Comparison of ENCODE assay signal across 1 cellular context in the genomic region with DNA sequence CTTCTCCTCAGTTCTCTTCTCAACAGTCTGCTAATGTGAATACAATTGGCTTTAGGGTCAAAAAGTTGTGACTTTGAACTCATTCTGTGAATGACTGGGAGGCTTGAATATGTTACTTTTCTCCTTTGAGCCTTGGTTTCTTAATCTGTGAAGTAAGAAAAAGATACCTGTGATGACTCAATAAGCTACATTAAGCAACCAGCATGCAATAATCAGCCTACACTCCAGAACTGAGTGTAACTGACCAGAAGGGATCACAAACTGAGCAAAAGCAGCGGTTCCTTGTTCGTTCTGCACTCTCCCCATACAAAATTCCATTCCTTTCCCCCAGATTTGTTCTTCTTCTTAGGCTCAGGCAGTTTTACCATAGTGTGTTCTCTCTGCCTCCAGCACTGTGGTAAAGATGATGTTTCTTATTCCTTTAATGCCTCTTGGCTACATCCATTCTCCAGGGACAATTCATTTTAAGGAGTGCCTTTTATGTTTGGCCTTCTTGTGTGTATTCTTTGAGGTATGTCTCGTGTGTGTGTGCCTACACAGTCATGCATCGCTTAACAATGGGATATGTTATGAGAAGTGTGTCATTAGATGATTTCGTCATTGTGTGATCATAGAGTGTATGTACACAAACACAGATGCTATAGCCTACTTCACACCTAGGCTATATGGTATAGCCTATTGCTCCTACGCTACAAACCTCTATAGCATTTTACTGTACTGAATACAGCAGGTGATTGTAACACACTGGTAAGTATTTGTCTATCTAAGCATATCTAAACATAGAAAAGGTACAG.
TF ChIP-seq lines count a peak whose summit lies in the region.

No MANE protein-coding gene starts in this region.

TF ChIP-seq in WTC11, 78 proteins besides CTCF, POLR2A, EP300 and RAD21 (continued from another document):
- TF ChIP-seq ARID4B (CRISPR knock-in tag; IDR thresholded peaks at IDR 0.05; ENCODE audit: borderline replicate concordance), result no peak
- TF ChIP-seq CREM (CRISPR knock-in tag; IDR thresholded peaks at IDR 0.05), result no peak
- TF ChIP-seq, protein P1, sequence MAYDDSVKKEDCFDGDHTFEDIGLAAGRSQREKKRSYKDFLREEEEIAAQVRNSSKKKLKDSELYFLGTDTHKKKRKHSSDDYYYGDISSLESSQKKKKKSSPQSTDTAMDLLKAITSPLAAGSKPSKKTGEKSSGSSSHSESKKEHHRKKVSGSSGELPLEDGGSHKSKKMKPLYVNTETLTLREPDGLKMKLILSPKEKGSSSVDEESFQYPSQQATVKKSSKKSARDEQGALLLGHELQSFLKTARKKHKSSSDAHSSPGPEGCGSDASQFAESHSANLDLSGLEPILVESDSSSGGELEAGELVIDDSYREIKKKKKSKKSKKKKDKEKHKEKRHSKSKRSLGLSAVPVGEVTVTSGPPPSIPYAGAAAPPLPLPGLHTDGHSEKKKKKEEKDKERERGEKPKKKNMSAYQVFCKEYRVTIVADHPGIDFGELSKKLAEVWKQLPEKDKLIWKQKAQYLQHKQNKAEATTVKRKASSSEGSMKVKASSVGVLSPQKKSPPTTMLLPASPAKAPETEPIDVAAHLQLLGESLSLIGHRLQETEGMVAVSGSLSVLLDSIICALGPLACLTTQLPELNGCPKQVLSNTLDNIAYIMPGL (CRISPR knock-in tag; IDR thresholded peaks at IDR 0.05), result no peak
- TF ChIP-seq ZNF423 (CRISPR knock-in tag; IDR thresholded peaks at IDR 0.05), result no peak
- TF ChIP-seq OVOL2 (CRISPR knock-in tag; IDR thresholded peaks at IDR 0.05; ENCODE audit: borderline replicate concordance), result no peak
- no peak for TF ChIP-seq CBFB (CRISPR knock-in tag; IDR thresholded peaks at IDR 0.05; ENCODE audit: low read depth)
- no peak for TF ChIP-seq FOXJ3 (CRISPR knock-in tag; IDR thresholded peaks at IDR 0.05; ENCODE audit: borderline replicate concordance)
- no peak for TF ChIP-seq FOXP4 (CRISPR knock-in tag; IDR thresholded peaks at IDR 0.05)
- TF ChIP-seq KAT7 (CRISPR knock-in tag; IDR thresholded peaks at IDR 0.05; ENCODE audit: borderline replicate concordance), result no peak
- no peak for TF ChIP-seq GRHL2 (CRISPR knock-in tag; IDR thresholded peaks at IDR 0.05; ENCODE audit: insufficient replicate concordance, severe bottlenecking)
- no peak for TF ChIP-seq MYBL2 (CRISPR knock-in tag; IDR thresholded peaks at IDR 0.05)
- no peak for TF ChIP-seq E2F1 (CRISPR knock-in tag; IDR thresholded peaks at IDR 0.05)
- no peak for TF ChIP-seq SMAD4 (CRISPR knock-in tag; IDR thresholded peaks at IDR 0.05)
- no peak for TF ChIP-seq ZNF416 (CRISPR knock-in tag; IDR thresholded peaks at IDR 0.05)
- TF ChIP-seq ESRRA (CRISPR knock-in tag; IDR thresholded peaks at IDR 0.05; ENCODE audit: borderline replicate concordance), result no peak
- no peak for TF ChIP-seq TCF7 (CRISPR knock-in tag; IDR thresholded peaks at IDR 0.05; ENCODE audit: low read depth)
